In genomic region chr9:12884736-12885395, GRCh38 we compare ENCODE assay signal across 8 cellular contexts.
DNase-seq lines count a peak whose midpoint lies in the region; ATAC-seq, FAIRE-seq and TF ChIP-seq lines count a peak whose summit lies in the region.

No MANE protein-coding gene starts in this region.

- peaks cover 6% of the 10 kb centered on the region for H3K27me3 Mint-ChIP-seq in brain

- WGBS in HepG2 (ENCODE audit: low lambda C conversion rate): 28% methylated on average over 4 of the region's 4 CpGs

- no peaks in the 10 kb centered on the region for H3K36me3 ChIP-seq in MG63
- H3K36me3 ChIP-seq in HepG2 (replicated peaks in 1 of 2; ENCODE audit: control insufficient read depth in 1 of 2, insufficient read depth in 2 of 2, low read length in 2 of 2): no peaks in the 10 kb centered on the region

- peak; percentile 36 for FAIRE-seq in HepG2 (lab: Jason Lieb, UNC)

- TF ChIP-seq RAD21 in HepG2 (CRISPR knock-in tag; IDR thresholded peaks at IDR 0.05): peak; percentile 67

- intact Hi-C loops in HepG2 (cut with micrococcal nuclease; ENCODE audit: unreplicated experiment): loop anchor here (1.0 to 5.0 kb wide), 4 partner anchors 63 to 166 kb away; no protein-coding TSS in a partner anchor

- ATAC-seq in HepG2: peak; percentile 77
- ATAC-seq in GM21447 (IDR thresholded peaks at IDR 0.05; ENCODE audit: unreplicated experiment): no peak

- no TSS peak for BruUV-seq in HepG2 (replicated peaks; lab: Mats Ljungman, UMichigan)

- no peak overlapping the region for H3K4me3 Mint-ChIP-seq in brain

- H3K79me2 ChIP-seq in HepG2 (ENCODE audit: insufficient read depth, low read length): no peaks in the 10 kb centered on the region

- TF ChIP-seq EP300 in HepG2 (IDR thresholded peaks at IDR 0.05; ENCODE audit: low read depth in 2 of 2, low read length in 2 of 2): no peak
- no peak for TF ChIP-seq EP300 in HepG2 (CRISPR knock-in tag; IDR thresholded peaks at IDR 0.05; ENCODE audit: borderline replicate concordance)

- peaks cover 0 to 5% (median 2%) of the 10 kb centered on the region in 5 experiments for H3K9me3 Mint-ChIP-seq in brain

- peak; percentile 46 for DNase-seq in AG08396 (ENCODE audit: low spot score)
- peak; percentile 58 for DNase-seq in MG63
- peak; percentile 36 for DNase-seq in HepG2 (ENCODE audit: low spot score)
- no peak for DNase-seq in GDM1 (lab: John Stamatoyannopoulos, UW)
- no peak for DNase-seq in NCI-H2029 (lab: John Stamatoyannopoulos, UW)
- DNase-seq in stimulated activated CD4-positive, alpha-beta T cell treated with anti-CD3 and anti-CD28 coated beads, Interleukin-4, amount 100 ng/mL, for 1 hour: no peak

- TF ChIP-seq POLR2A in HepG2 (IDR thresholded peaks at IDR 0.05; ENCODE audit: insufficient read depth in 1 of 2, low read depth in 2 of 2, low read length in 2 of 2): no peak

- no peaks in the 10 kb centered on the region for H3K27me3 ChIP-seq in MG63
- no peaks in the 10 kb centered on the region for H3K27me3 ChIP-seq in HepG2 (ENCODE audit: control insufficient read depth in 1 of 2, insufficient read depth in 2 of 2, low read length in 2 of 2)

- POLR2A ChIA-PET in HepG2 (lab: Yijun Ruan, JAX): no interaction called here

- no peak overlapping the region for H2AFZ ChIP-seq in HepG2 (ENCODE audit: low read length)

- peaks cover 4% of the 10 kb centered on the region for H3K9me3 ChIP-seq in MG63
- no peaks in the 10 kb centered on the region for H3K9me3 ChIP-seq in HepG2 (ENCODE audit: low read length)

- H3K4me1 Mint-ChIP-seq in brain: peaks cover 20% of the 10 kb centered on the region

- no peaks in the 10 kb centered on the region for H3K36me3 Mint-ChIP-seq in brain

- peak overlapping the region in 2 of 5 experiments; percentile 1 to 27 for H3K27ac Mint-ChIP-seq in brain

- no peaks in the 10 kb centered on the region for H4K20me1 ChIP-seq in HepG2 (ENCODE audit: insufficient read depth, low read length)

- no peak overlapping the region for H3K4me2 ChIP-seq in HepG2 (ENCODE audit: low read depth, low read length)

- H3K9ac ChIP-seq in HepG2 (ENCODE audit: insufficient read depth, low read depth, low read length): no peak overlapping the region

- no peak overlapping the region for H3K27ac ChIP-seq in HepG2 (ENCODE audit: extremely low read length, insufficient read depth, low read length)

- no peaks in the 10 kb centered on the region for H3K4me1 ChIP-seq in HepG2 (ENCODE audit: insufficient read depth, low read length)

- CTCF ChIA-PET in HepG2 (lab: Yijun Ruan, JAX; ENCODE audit: low intra/inter-chr PET ratio, low total read pairs): interaction anchor here (0.7 to 1.8 kb wide), 5 partner anchors 109 to 183 kb away, joined by 3 to 26 read pairs (median 4); no protein-coding TSS in a partner anchor

- peak; percentile 64 to 74 for TF ChIP-seq CTCF in brain (conservative IDR thresholded peaks at IDR 0.05)
- TF ChIP-seq CTCF in HepG2 (CRISPR knock-in tag; IDR thresholded peaks at IDR 0.05): peak; percentile 73

- in situ Hi-C loops in HepG2 (cut with HindIII; ENCODE audit: extremely low pct_ligation_motif_present, low pct_unique_long_range_greater_than_20kb): loop anchor here (5.0 kb wide), 1 partner anchor 163 kb away; no protein-coding TSS in a partner anchor

- H3K4me3 ChIP-seq in MG63: no peak overlapping the region
- H3K4me3 ChIP-seq in HepG2 (replicated peaks in 1 of 3; ENCODE audit: insufficient read depth in 1 of 3, low read depth in 2 of 3, low read length in 3 of 3): no peak overlapping the region

TF ChIP-seq in HepG2, 621 proteins besides CTCF, POLR2A, EP300 and RAD21:
- TF ChIP-seq SMC3 (IDR thresholded peaks at IDR 0.05; ENCODE audit: low read length) (peak; percentile 81), NFIC (IDR thresholded peaks at IDR 0.05; ENCODE audit: low read length) (no peak), STAG1 (CRISPR knock-in tag; IDR thresholded peaks at IDR 0.05) (peak; percentile 93)

Comparison
In these comparisons a context has a peak if more than half of its experiments do, and no peak if none do; other contexts are left out.
1. DNase-seq: peak in AG08396 (single experiment), MG63 (single experiment) and HepG2 (single experiment); none in GDM1 (single experiment), NCI-H2029 (single experiment) and stimulated activated CD4-positive, alpha-beta T cell treated with anti-CD3 and anti-CD28 coated beads, Interleukin-4, amount 100 ng/mL, for 1 hour (single experiment).